In the genomic region with DNA sequence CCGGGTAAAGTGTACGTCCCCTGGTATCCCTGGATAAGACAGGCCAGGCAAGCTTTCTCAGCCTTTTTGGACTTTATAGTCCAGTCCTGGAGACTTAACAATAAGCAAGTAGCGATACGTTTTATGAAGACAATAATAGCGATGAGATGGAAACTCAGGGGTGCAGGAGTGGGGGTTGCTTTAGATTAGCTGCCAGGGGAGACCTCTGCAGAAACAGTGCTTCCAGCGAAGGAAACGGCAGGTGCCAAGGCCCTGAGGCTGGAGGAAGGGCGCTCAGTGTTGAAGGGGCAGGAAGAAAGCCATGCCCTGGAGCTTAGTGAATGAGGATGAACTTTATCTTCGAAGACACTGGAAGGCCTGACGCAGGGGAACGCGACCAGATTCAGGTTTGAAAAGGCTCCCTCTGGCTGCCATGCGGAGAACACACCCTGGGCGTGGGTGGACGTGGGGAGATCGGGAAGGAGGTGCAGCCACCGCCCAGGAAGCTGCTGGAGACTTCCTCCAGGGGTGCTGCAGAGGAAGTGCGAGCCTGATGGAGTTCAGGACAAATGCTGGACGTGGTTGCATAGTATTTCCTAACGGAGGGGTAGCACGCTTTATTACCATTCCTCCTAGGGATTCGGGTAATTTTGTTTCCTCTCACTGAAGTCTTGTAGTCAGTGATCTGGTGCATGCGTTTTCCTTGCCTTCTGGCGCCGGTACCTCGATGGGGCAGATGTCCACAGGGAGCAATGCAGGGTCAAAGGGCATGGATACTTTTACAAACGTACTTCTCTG, we compare ENCODE assay signal across 1 cellular context.
TF ChIP-seq lines count a peak whose summit lies in the region.

No MANE protein-coding gene starts in this region.

TF ChIP-seq in HEK293, 187 proteins besides CTCF, POLR2A, EP300 and RAD21 (continued from another document):
- TF ChIP-seq, protein P1, sequence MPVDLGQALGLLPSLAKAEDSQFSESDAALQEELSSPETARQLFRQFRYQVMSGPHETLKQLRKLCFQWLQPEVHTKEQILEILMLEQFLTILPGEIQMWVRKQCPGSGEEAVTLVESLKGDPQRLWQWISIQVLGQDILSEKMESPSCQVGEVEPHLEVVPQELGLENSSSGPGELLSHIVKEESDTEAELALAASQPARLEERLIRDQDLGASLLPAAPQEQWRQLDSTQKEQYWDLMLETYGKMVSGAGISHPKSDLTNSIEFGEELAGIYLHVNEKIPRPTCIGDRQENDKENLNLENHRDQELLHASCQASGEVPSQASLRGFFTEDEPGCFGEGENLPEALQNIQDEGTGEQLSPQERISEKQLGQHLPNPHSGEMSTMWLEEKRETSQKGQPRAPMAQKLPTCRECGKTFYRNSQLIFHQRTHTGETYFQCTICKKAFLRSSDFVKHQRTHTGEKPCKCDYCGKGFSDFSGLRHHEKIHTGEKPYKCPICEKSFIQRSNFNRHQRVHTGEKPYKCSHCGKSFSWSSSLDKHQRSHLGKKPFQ (tag by site-specific recombination; IDR thresholded peaks at IDR 0.05): no peak
- TF ChIP-seq ZNF473 (tag by site-specific recombination; IDR thresholded peaks at IDR 0.05) (no peak), RBAK (tag by site-specific recombination; IDR thresholded peaks at IDR 0.05) (no peak), ZBTB8A (tag by site-specific recombination; IDR thresholded peaks at IDR 0.05) (peak; percentile 23), ZNF792 (tag by site-specific recombination; IDR thresholded peaks at IDR 0.05) (no peak), GLI4 (tag by site-specific recombination; IDR thresholded peaks at IDR 0.05) (no peak), SCRT1 (tag by site-specific recombination; IDR thresholded peaks at IDR 0.05; ENCODE audit: borderline replicate concordance) (no peak), ZNF837 (tag by site-specific recombination; IDR thresholded peaks at IDR 0.05) (no peak), ZNF664 (tag by site-specific recombination; IDR thresholded peaks at IDR 0.05) (peak; percentile 93), ZBTB1 (tag by site-specific recombination; IDR thresholded peaks at IDR 0.05) (no peak), ZNF211 (tag by site-specific recombination; IDR thresholded peaks at IDR 0.05; ENCODE audit: low read depth) (no peak), ZBTB21 (tag by site-specific recombination; IDR thresholded peaks at IDR 0.05) (peak; percentile 13; the same call in 1 of the 2 replicates), ZNF423 (tag by site-specific recombination; IDR thresholded peaks at IDR 0.05) (peak; percentile 86; the same call in 1 of the 2 replicates), ZNF274 (IDR thresholded peaks at IDR 0.05; ENCODE audit: low read length) (no peak), ZNF274 (tag by site-specific recombination; IDR thresholded peaks at IDR 0.05; ENCODE audit: borderline replicate concordance) (no peak), ZNF292 (tag by site-specific recombination; IDR thresholded peaks at IDR 0.05; ENCODE audit: borderline replicate concordance, low read depth) (no peak), ZFP41 (tag by site-specific recombination; IDR thresholded peaks at IDR 0.05; ENCODE audit: borderline replicate concordance) (no peak)
- TF ChIP-seq, protein P2, sequence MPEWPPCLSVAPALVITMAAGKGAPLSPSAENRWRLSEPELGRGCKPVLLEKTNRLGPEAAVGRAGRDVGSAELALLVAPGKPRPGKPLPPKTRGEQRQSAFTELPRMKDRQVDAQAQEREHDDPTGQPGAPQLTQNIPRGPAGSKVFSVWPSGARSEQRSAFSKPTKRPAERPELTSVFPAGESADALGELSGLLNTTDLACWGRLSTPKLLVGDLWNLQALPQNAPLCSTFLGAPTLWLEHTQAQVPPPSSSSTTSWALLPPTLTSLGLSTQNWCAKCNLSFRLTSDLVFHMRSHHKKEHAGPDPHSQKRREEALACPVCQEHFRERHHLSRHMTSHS (tag by site-specific recombination; IDR thresholded peaks at IDR 0.05): no peak
- TF ChIP-seq, protein P3, sequence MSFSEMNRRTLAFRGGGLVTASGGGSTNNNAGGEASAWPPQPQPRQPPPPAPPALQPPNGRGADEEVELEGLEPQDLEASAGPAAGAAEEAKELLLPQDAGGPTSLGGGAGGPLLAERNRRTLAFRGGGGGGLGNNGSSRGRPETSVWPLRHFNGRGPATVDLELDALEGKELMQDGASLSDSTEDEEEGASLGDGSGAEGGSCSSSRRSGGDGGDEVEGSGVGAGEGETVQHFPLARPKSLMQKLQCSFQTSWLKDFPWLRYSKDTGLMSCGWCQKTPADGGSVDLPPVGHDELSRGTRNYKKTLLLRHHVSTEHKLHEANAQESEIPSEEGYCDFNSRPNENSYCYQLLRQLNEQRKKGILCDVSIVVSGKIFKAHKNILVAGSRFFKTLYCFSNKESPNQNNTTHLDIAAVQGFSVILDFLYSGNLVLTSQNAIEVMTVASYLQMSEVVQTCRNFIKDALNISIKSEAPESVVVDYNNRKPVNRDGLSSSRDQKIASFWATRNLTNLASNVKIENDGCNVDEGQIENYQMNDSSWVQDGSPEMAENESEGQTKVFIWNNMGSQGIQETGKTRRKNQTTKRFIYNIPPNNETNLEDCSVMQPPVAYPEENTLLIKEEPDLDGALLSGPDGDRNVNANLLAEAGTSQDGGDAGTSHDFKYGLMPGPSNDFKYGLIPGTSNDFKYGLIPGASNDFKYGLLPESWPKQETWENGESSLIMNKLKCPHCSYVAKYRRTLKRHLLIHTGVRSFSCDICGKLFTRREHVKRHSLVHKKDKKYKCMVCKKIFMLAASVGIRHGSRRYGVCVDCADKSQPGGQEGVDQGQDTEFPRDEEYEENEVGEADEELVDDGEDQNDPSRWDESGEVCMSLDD (tag by site-specific recombination; IDR thresholded peaks at IDR 0.05): peak; percentile 93
- TF ChIP-seq, protein P4, sequence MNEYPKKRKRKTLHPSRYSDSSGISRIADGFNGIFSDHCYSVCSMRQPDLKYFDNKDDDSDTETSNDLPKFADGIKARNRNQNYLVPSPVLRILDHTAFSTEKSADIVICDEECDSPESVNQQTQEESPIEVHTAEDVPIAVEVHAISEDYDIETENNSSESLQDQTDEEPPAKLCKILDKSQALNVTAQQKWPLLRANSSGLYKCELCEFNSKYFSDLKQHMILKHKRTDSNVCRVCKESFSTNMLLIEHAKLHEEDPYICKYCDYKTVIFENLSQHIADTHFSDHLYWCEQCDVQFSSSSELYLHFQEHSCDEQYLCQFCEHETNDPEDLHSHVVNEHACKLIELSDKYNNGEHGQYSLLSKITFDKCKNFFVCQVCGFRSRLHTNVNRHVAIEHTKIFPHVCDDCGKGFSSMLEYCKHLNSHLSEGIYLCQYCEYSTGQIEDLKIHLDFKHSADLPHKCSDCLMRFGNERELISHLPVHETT (tag by site-specific recombination; IDR thresholded peaks at IDR 0.05): no peak
- TF ChIP-seq, protein P5, sequence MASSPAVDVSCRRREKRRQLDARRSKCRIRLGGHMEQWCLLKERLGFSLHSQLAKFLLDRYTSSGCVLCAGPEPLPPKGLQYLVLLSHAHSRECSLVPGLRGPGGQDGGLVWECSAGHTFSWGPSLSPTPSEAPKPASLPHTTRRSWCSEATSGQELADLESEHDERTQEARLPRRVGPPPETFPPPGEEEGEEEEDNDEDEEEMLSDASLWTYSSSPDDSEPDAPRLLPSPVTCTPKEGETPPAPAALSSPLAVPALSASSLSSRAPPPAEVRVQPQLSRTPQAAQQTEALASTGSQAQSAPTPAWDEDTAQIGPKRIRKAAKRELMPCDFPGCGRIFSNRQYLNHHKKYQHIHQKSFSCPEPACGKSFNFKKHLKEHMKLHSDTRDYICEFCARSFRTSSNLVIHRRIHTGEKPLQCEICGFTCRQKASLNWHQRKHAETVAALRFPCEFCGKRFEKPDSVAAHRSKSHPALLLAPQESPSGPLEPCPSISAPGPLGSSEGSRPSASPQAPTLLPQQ (tag by site-specific recombination; IDR thresholded peaks at IDR 0.05): no peak
